Comparison of ENCODE assay signal across 24 cellular contexts in genomic region chr4:189121336-189121735, GRCh38.
"Had no signal": no experiment of that assay in that cellular context is flagged by ENCODE, and none has a peak within 500 bp of the region (broad histone marks: within the 10 kb centered on the region; RNA-seq: fewer than 3 reads in every experiment).

No MANE protein-coding gene starts in this region.

- DNase-seq: activated CD4-positive, alpha-beta T cell treated with anti-CD3 and anti-CD28 coated beads for 4 hours; activated CD4-positive, alpha-beta T cell treated with anti-CD3 and anti-CD28 coated beads, Interleukin-2, amount 50 U/mL, for 4 hours; activated CD8-positive, alpha-beta memory T cell treated with anti-CD3 and anti-CD28 coated beads for 24 hours; activated effector memory CD4-positive, alpha-beta T cell treated with Interleukin-2 at 50 U/mL for 16 hours; activated naive CD4-positive, alpha-beta T cell treated with Interleukin-2 at 50 U/mL for 16 hours; anterior cingulate cortex; dermis blood vessel endothelial cell; effector CD4-positive, alpha-beta T cell; foreskin keratinocyte; islet precursor cell; left ventricle myocardium superior; ovary; retina; stimulated activated CD4-positive, alpha-beta T cell treated with anti-CD3 and anti-CD28 coated beads, Interleukin-4, amount 100 ng/mL, for 24 hours; T-helper 9 cell had no signal

- H3K27me3 ChIP-seq: esophagus muscularis mucosa, foreskin keratinocyte, neutrophil, ovary, upper lobe of left lung had no signal

- H3K4me1 ChIP-seq: esophagus muscularis mucosa, foreskin keratinocyte, prostate gland, upper lobe of left lung had no signal

- H3K36me3 ChIP-seq: esophagus muscularis mucosa, neutrophil, ovary, prostate gland, thoracic aorta, upper lobe of left lung had no signal

- H3K9me3 ChIP-seq: esophagus muscularis mucosa, neutrophil, ovary, prostate gland, thoracic aorta, upper lobe of left lung had no signal

- H3K4me3 ChIP-seq: esophagus muscularis mucosa, ovary, prostate gland, skin epidermis, thoracic aorta, upper lobe of left lung had no signal

- ATAC-seq: foreskin keratinocyte; left ventricle myocardium superior; sciatic nerve; stimulated activated effector memory CD8-positive, alpha-beta T cell treated with anti-CD3 and anti-CD28 coated beads, Interleukin-12 subunit alpha, Interleukin-12 subunit beta, amount 100 ng/mL, for 72 hours had no signal

- H3K27ac ChIP-seq: esophagus muscularis mucosa, foreskin keratinocyte, neutrophil, ovary, prostate gland, skin epidermis, thoracic aorta, upper lobe of left lung, VCaP had no signal
